9 cellular contexts compared by ENCODE assay signal in genomic region chr5:148384389-148384756, GRCh38. TPM values are rescaled to one million over a fixed set of nuclear protein-coding genes. Genes with fewer than 3 reads are reported as not detected.
DNase-seq lines count a peak whose midpoint lies in the region; ATAC-seq and TF ChIP-seq lines count a peak whose summit lies in the region.
"Had no signal": no experiment of that assay in that cellular context is flagged by ENCODE, and none has a peak within 500 bp of the region (broad histone marks: within the 10 kb centered on the region; RNA-seq: fewer than 3 reads in every experiment).

No MANE protein-coding gene starts in this region.

- no peaks in the 10 kb centered on the region for H3K27me3 Mint-ChIP-seq in dendritic cell treated with granulocyte-macrophage colony-stimulating factor and Interleukin-4, amounts not matched to agents 40 ng/mL and 50 ng/mL, for 4 days

- H4K20me1 ChIP-seq in OCI-LY1 (ENCODE audit: insufficient read depth, low read length): no peaks in the 10 kb centered on the region

- peak overlapping the region; percentile 93 for H3K27ac Mint-ChIP-seq in dendritic cell treated with granulocyte-macrophage colony-stimulating factor and Interleukin-4, amounts not matched to agents 40 ng/mL and 50 ng/mL, for 4 days

- H3K27me3 ChIP-seq in OCI-LY1 (ENCODE audit: insufficient read depth, low read length) (no peaks in the 10 kb centered on the region), mononuclear cell (ENCODE audit: insufficient read depth, low read length) (no peaks in the 10 kb centered on the region), aorta (ENCODE audit: control insufficient read depth in 1 of 2, insufficient read depth in 2 of 2, low read length in 1 of 2) (no peaks in the 10 kb centered on the region)

- intact Hi-C loops in dendritic cell treated with granulocyte-macrophage colony-stimulating factor and Interleukin-4, amounts not matched to agents 40 ng/mL and 50 ng/mL, for 4 days (cut with micrococcal nuclease): loop anchor here (10.0 kb wide), 1 partner anchor 350 kb away; no protein-coding TSS in a partner anchor
- intact Hi-C loops in aorta (cut with DNase I): no loop called here

- H3K79me2 ChIP-seq in OCI-LY1 (ENCODE audit: insufficient read depth, low read length): peaks cover 41% of the 10 kb centered on the region

- peak overlapping the region; percentile 81 for H3K4me3 Mint-ChIP-seq in dendritic cell treated with granulocyte-macrophage colony-stimulating factor and Interleukin-4, amounts not matched to agents 40 ng/mL and 50 ng/mL, for 4 days

- H3K9me3 Mint-ChIP-seq in dendritic cell treated with granulocyte-macrophage colony-stimulating factor and Interleukin-4, amounts not matched to agents 40 ng/mL and 50 ng/mL, for 4 days: no peaks in the 10 kb centered on the region

- H2AFZ ChIP-seq in OCI-LY1 (ENCODE audit: low read length): no peak overlapping the region

- peak; percentile 30 for ATAC-seq in GM21723 (IDR thresholded peaks at IDR 0.05; ENCODE audit: unreplicated experiment)
- ATAC-seq in aorta (ENCODE audit: low FRiP score): peak; percentile 17
- ATAC-seq in HG02610 (IDR thresholded peaks at IDR 0.05; ENCODE audit: unreplicated experiment): no peak

- H3K27ac ChIP-seq in OCI-LY1 (ENCODE audit: low read depth, low read length, poor library complexity, severe bottlenecking): peak overlapping the region; percentile 34
- peak overlapping the region in 1 of 2 donors; percentile 92 for H3K27ac ChIP-seq in aorta (ENCODE audit: low read depth in 1 of 2, low read length in 2 of 2)

- H3K9me2 ChIP-seq in OCI-LY1 (ENCODE audit: low read depth, low read length): no peaks in the 10 kb centered on the region

- no peaks in the 10 kb centered on the region for H3F3A ChIP-seq in OCI-LY1 (ENCODE audit: insufficient read depth, low read length)

- TF ChIP-seq CTCF in OCI-LY1 (IDR thresholded peaks at IDR 0.05; ENCODE audit: low read length): no peak

- DNase-seq in ELR (ENCODE audit: low read depth) (peak; percentile 42), aorta (no peak), DMS79 treated with DMSO at 0.1 percent for 48 hours (lab: John Stamatoyannopoulos, UW) (no peak)

- H3K4me2 ChIP-seq in OCI-LY1 (ENCODE audit: low read length): peak overlapping the region; percentile 95

- H3K36me3 ChIP-seq in OCI-LY1 (ENCODE audit: insufficient read depth, low read length): peaks cover 22% of the 10 kb centered on the region; the same call in 1 of the 2 replicates
- H3K36me3 ChIP-seq in aorta (ENCODE audit: control insufficient read depth in 1 of 2, insufficient read depth in 2 of 2, low read length in 1 of 2): no peaks in the 10 kb centered on the region

- H3K9ac ChIP-seq in OCI-LY1 (ENCODE audit: low read length): peak overlapping the region; percentile 83

- H3K4me1 Mint-ChIP-seq in dendritic cell treated with granulocyte-macrophage colony-stimulating factor and Interleukin-4, amounts not matched to agents 40 ng/mL and 50 ng/mL, for 4 days (ENCODE audit: low read depth): peaks cover 45% of the 10 kb centered on the region

- H3K36me3 Mint-ChIP-seq in dendritic cell treated with granulocyte-macrophage colony-stimulating factor and Interleukin-4, amounts not matched to agents 40 ng/mL and 50 ng/mL, for 4 days (ENCODE audit: low read depth): peaks cover 35% of the 10 kb centered on the region

- WGBS in aorta, 2 donors: 2 to 3% methylated on average over 7 of the region's 7 CpGs

- H3K9me3 ChIP-seq in OCI-LY1 (ENCODE audit: low read length): no peaks in the 10 kb centered on the region
- H3K9me3 ChIP-seq in mononuclear cell (ENCODE audit: low read depth, low read length): no peaks in the 10 kb centered on the region
- no peaks in the 10 kb centered on the region for H3K9me3 ChIP-seq in aorta (ENCODE audit: control insufficient read depth, low read length)

- H3K4me3 ChIP-seq in OCI-LY1 (ENCODE audit: low read depth, low read length, poor library complexity, severe bottlenecking): peak overlapping the region; percentile 85
- H3K4me3 ChIP-seq in mononuclear cell (ENCODE audit: low read length): peak overlapping the region; percentile 77
- peak overlapping the region; percentile 89 to 90 for H3K4me3 ChIP-seq in aorta (ENCODE audit: low read length in 2 of 2)

- H3K4me1 ChIP-seq in OCI-LY1 (ENCODE audit: insufficient read depth, low read length, severe bottlenecking): peaks cover 31% of the 10 kb centered on the region
- H3K4me1 ChIP-seq in mononuclear cell (ENCODE audit: insufficient read depth, low read length): peaks cover 43% of the 10 kb centered on the region
- peaks cover 5 to 18% of the 10 kb centered on the region in 2 donors for H3K4me1 ChIP-seq in aorta (ENCODE audit: control insufficient read depth in 1 of 2, insufficient read depth in 2 of 2, low read length in 2 of 2)

RNA-seq across cellular contexts. Expression of gene FBXO38, which starts 0.6 kb away (rescaled TPM):
- total RNA-seq in mononuclear cell (76.3 TPM), aorta (10 to 100 TPM; 51.1 to 64.4 TPM)
- 10 to 100 TPM in 1 of 2 donors, 1 to 10 TPM in 1; 6.0 to 24.6 TPM for polyA plus RNA-seq in aorta

RNA-seq across cellular contexts. Expression of gene SPINK9, which starts 49.0 kb away (rescaled TPM):
- not detected for total RNA-seq in mononuclear cell
- under 1 TPM in 1 of 2 donors, not detected in 1; 0.90 TPM for total RNA-seq in aorta
- not detected for polyA plus RNA-seq in aorta
- total RNA-seq: T-helper 2 cell treated with Interferon-gamma antibody and Interleukin-4, amounts not matched to agents 100 ng/mL and 5 ng/mL, for 36 hours had no signal
